In the genomic region with DNA sequence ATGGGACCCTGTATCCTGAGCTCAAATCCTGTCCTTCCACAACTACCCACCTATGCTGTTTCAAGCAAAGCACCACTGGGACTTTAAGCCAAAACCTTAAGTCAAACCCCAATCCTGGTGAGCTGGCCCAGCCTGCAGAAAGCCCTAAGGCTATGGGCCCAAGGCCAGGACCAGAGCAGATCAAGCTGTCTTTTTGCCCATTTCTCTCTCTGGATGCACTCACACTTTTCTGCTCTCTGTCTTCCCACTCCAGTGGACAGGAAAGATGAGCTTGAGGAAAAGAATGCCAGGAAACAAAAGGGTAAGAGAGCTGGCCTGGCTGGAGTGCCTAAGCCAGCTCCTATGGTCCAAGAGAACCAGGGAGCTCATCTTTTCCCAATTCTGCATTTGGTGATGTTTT, we compare ENCODE assay signal across 17 cellular contexts.
A peak's percentile ranks its signal among the peaks of the same experiment; 100 is the strongest.
DNase-seq lines count a peak whose midpoint lies in the region; ATAC-seq and TF ChIP-seq lines count a peak whose summit lies in the region.
"Had no signal": no experiment of that assay in that cellular context is flagged by ENCODE, and none has a peak within 500 bp of the region (broad histone marks: within the 10 kb centered on the region; RNA-seq: fewer than 3 reads in every experiment).

No MANE protein-coding gene starts in this region.

- H3K36me3 ChIP-seq in transverse colon, result no peaks in the 10 kb centered on the region

- no peaks in the 10 kb centered on the region for H3K27me3 ChIP-seq in transverse colon

- H3K9me3 ChIP-seq in transverse colon, result peaks cover 0 to 6% of the 10 kb centered on the region in 2 donors

- ATAC-seq in HG02885 (IDR thresholded peaks at IDR 0.05; ENCODE audit: poor library complexity, unreplicated experiment) (no peak), GM21367 (IDR thresholded peaks at IDR 0.05; ENCODE audit: unreplicated experiment) (no peak)
- ATAC-seq: GM12878, GM23338, HCT116 had no signal

- in situ Hi-C loops in transverse colon (cut with MboI; ENCODE audit: low pct_ligation_motif_present in 1 of 4, low pct_unique_long_range_greater_than_20kb in 1 of 4, low sequenced_read_pairs in 3 of 4), result no loop called here

- H3K27ac ChIP-seq in transverse colon, result no peak overlapping the region

- DNase-seq in AG20443 (ENCODE audit: low spot score) (peak; percentile 60), M059J (ENCODE audit: low read depth) (peak; percentile 53), kidney tubule cell (ENCODE audit: low spot score) (peak; percentile 52), transverse colon (no peak)
- DNase-seq: C1 segment of cervical spinal cord; Calu3; CD4-positive, alpha-beta memory T cell; COR-L47; DMS53; DMS79 treated with DMSO at 0.1 percent for 48 hours; GDM1; H9 had no signal

- TF ChIP-seq POLR2A in transverse colon (IDR thresholded peaks at IDR 0.05), result no peak

- intact Hi-C loops in transverse colon (cut with DNase I; ENCODE audit: low total_unique reads), result no loop called here

- no peak overlapping the region for H3K4me3 ChIP-seq in transverse colon
- H3K4me3 ChIP-seq: GM12878, GM23338 had no signal

- TF ChIP-seq EP300 in transverse colon (IDR thresholded peaks at IDR 0.05; ENCODE audit: low read depth), result no peak

- H3K4me1 ChIP-seq in transverse colon, result no peaks in the 10 kb centered on the region

- TF ChIP-seq CTCF in transverse colon (IDR thresholded peaks at IDR 0.05), result no peak
